Comparison of ENCODE assay signal across 22 cellular contexts in genomic region chr22:33337524-33337923, GRCh38.
A peak's percentile ranks its signal among the peaks of the same experiment; 100 is the strongest.
DNase-seq lines count a peak whose midpoint lies in the region; ATAC-seq, FAIRE-seq and TF ChIP-seq lines count a peak whose summit lies in the region.
"Had no signal": no experiment of that assay in that cellular context is flagged by ENCODE, and none has a peak within 500 bp of the region (broad histone marks: within the 10 kb centered on the region; RNA-seq: fewer than 3 reads in every experiment).

No MANE protein-coding gene starts in this region.

- no peaks in the 10 kb centered on the region for H3K27me3 ChIP-seq in body of pancreas
- no peaks in the 10 kb centered on the region for H3K27me3 ChIP-seq in lower lobe of right lung (ENCODE audit: low read depth)
- H3K27me3 ChIP-seq in stomach = no peaks in the 10 kb centered on the region
- no peaks in the 10 kb centered on the region for H3K27me3 ChIP-seq in suprapubic skin
- H3K27me3 ChIP-seq in MM.1S (replicated peaks; ENCODE audit: insufficient read depth, low read length) = no peaks in the 10 kb centered on the region

- intact Hi-C loops in body of pancreas (cut with DNase I) = no loop called here
- intact Hi-C loops in kidney (cut with DNase I) = no loop called here
- intact Hi-C loops in lower lobe of right lung (cut with DNase I) = no loop called here
- intact Hi-C loops in stomach (cut with DNase I; ENCODE audit: low total_unique reads) = no loop called here
- intact Hi-C loops in posterior vena cava (cut with DNase I) = no loop called here

- no peak for TF ChIP-seq CTCF in body of pancreas (IDR thresholded peaks at IDR 0.05)
- no peak for TF ChIP-seq CTCF in kidney (IDR thresholded peaks at IDR 0.05; ENCODE audit: borderline replicate concordance, extremely low read depth, insufficient read depth)
- TF ChIP-seq CTCF in lower lobe of right lung (IDR thresholded peaks at IDR 0.05) = no peak
- no peak for TF ChIP-seq CTCF in stomach (IDR thresholded peaks at IDR 0.05)
- TF ChIP-seq CTCF in suprapubic skin (IDR thresholded peaks at IDR 0.05) = no peak
- TF ChIP-seq CTCF in MM.1S (IDR thresholded peaks at IDR 0.05; ENCODE audit: low read length) = no peak

- no peaks in the 10 kb centered on the region for H3K79me2 ChIP-seq in MM.1S (ENCODE audit: low read length)

- TF ChIP-seq EP300 in stomach (IDR thresholded peaks at IDR 0.05) (no peak), suprapubic skin (IDR thresholded peaks at IDR 0.05) (no peak)

- H3F3A ChIP-seq in MM.1S (ENCODE audit: insufficient read depth, low read length) = no peaks in the 10 kb centered on the region

- H3K9ac ChIP-seq in kidney (ENCODE audit: low read length in 2 of 2) (no peak overlapping the region), MM.1S (ENCODE audit: low read length) (no peak overlapping the region)
- H3K9ac ChIP-seq: GM23248, SK-N-SH had no signal

- no peak overlapping the region for H2AFZ ChIP-seq in MM.1S (ENCODE audit: low read length)
- H2AFZ ChIP-seq: GM23248 had no signal

- H3K4me2 ChIP-seq in MM.1S (ENCODE audit: low read depth, low read length) = no peak overlapping the region
- H3K4me2 ChIP-seq: SK-N-SH had no signal

- no peaks in the 10 kb centered on the region for H3K9me3 ChIP-seq in body of pancreas
- no peaks in the 10 kb centered on the region for H3K9me3 ChIP-seq in kidney (ENCODE audit: control insufficient read depth in 1 of 2, low read length in 2 of 2)
- H3K9me3 ChIP-seq in lower lobe of right lung = no peaks in the 10 kb centered on the region
- no peaks in the 10 kb centered on the region for H3K9me3 ChIP-seq in stomach
- no peaks in the 10 kb centered on the region for H3K9me3 ChIP-seq in suprapubic skin
- H3K9me3 ChIP-seq in MM.1S (replicated peaks; ENCODE audit: insufficient read depth, low read length) = no peaks in the 10 kb centered on the region
- H3K9me3 ChIP-seq: HAP-1, SK-N-SH had no signal

- DNase-seq in body of pancreas = peak; percentile 24 to 60 (median 50)
- peak; percentile 59 for DNase-seq in kidney
- DNase-seq in lower lobe of right lung = peak; percentile 50
- DNase-seq in stomach = peak; percentile 76
- DNase-seq in posterior vena cava (ENCODE audit: low spot score) = no peak
- no peak for DNase-seq in suprapubic skin (ENCODE audit: low spot score in 2 of 2)
- no peak for DNase-seq in MM.1S
- DNase-seq: ACHN, AML-193, DMS 273 treated with DMSO at 0.1 percent for 48 hours, GM23248, NCI-H1105, NCI-H1694 treated with DMSO at 0.1 percent for 48 hours, NCI-H226, NCI-H524, NCI-H82, RPMI8226, SHP77 treated with DMSO at 0.1 percent for 48 hours, SK-N-SH had no signal

- H3K36me3 ChIP-seq in body of pancreas (replicated peaks in 1 of 2; ENCODE audit: insufficient read depth in 1 of 2, low read depth in 2 of 2) = no peaks in the 10 kb centered on the region
- no peaks in the 10 kb centered on the region for H3K36me3 ChIP-seq in kidney (ENCODE audit: control insufficient read depth in 1 of 2, insufficient read depth in 2 of 2, low read length in 2 of 2)
- no peaks in the 10 kb centered on the region for H3K36me3 ChIP-seq in lower lobe of right lung
- H3K36me3 ChIP-seq in stomach = peaks cover 0 to 40% (median 26%) of the 10 kb centered on the region in 4 donors
- H3K36me3 ChIP-seq in suprapubic skin = peaks cover 22% of the 10 kb centered on the region
- H3K36me3 ChIP-seq in MM.1S (replicated peaks; ENCODE audit: insufficient read depth, low read length) = no peaks in the 10 kb centered on the region
- H3K36me3 ChIP-seq: HAP-1 had no signal

- 77 to 79% methylated on average over 10 of the region's 10 CpGs for WGBS in body of pancreas, 2 donors
- 57 to 82% (median 68%) methylated on average over 10 of the region's 10 CpGs for WGBS in stomach, 5 donors
- WGBS in suprapubic skin = 85% methylated on average over 7 of the region's 10 CpGs

- TF ChIP-seq POLR2A in body of pancreas (IDR thresholded peaks at IDR 0.05) (no peak), stomach (IDR thresholded peaks at IDR 0.05) (no peak), suprapubic skin (IDR thresholded peaks at IDR 0.05) (no peak)

- FAIRE-seq in kidney (lab: Jason Lieb, UNC) = no peak
- FAIRE-seq: G401.6 had no signal

- H4K20me1 ChIP-seq in MM.1S (ENCODE audit: insufficient read depth, low read length) = no peaks in the 10 kb centered on the region

- H3K4me1 ChIP-seq in body of pancreas (no peaks in the 10 kb centered on the region), kidney (ENCODE audit: control insufficient read depth in 1 of 2, insufficient read depth in 1 of 2, low read depth in 1 of 2, low read length in 2 of 2) (peaks cover 8 to 9% of the 10 kb centered on the region in 2 donors), lower lobe of right lung (no peaks in the 10 kb centered on the region), stomach (peaks cover 0 to 40% (median 14%) of the 10 kb centered on the region in 4 donors), suprapubic skin (no peaks in the 10 kb centered on the region), MM.1S (ENCODE audit: low read length) (no peaks in the 10 kb centered on the region)
- H3K4me1 ChIP-seq: HAP-1 had no signal

- H3K4me3 ChIP-seq in body of pancreas (no peak overlapping the region), kidney (ENCODE audit: low read length in 2 of 2) (no peak overlapping the region), lower lobe of right lung (no peak overlapping the region), stomach (no peak overlapping the region), suprapubic skin (no peak overlapping the region), MM.1S (ENCODE audit: low read length) (no peak overlapping the region)
- H3K4me3 ChIP-seq: GM23248, HAP-1 had no signal

- peak; percentile 71 for ATAC-seq in body of pancreas
- ATAC-seq in lower lobe of right lung = peak; percentile 73 to 88
- no peak for ATAC-seq in HG02840 (IDR thresholded peaks at IDR 0.05; ENCODE audit: low FRiP score, unreplicated experiment)

- peak overlapping the region in 1 of 4 donors; percentile 15 for H3K27ac ChIP-seq in body of pancreas
- H3K27ac ChIP-seq in kidney (ENCODE audit: low read depth in 2 of 2, low read length in 2 of 2) = no peak overlapping the region
- H3K27ac ChIP-seq in lower lobe of right lung = no peak overlapping the region
- peak overlapping the region in 3 of 5 donors; percentile 29 to 67 (median 37) for H3K27ac ChIP-seq in stomach
- H3K27ac ChIP-seq in suprapubic skin = no peak overlapping the region
- no peak overlapping the region for H3K27ac ChIP-seq in MM.1S (ENCODE audit: low read length)
- H3K27ac ChIP-seq: GM23248 had no signal

- no peaks in the 10 kb centered on the region for H3K9me2 ChIP-seq in MM.1S (replicated peaks; ENCODE audit: insufficient read depth, low read length)
- H3K9me2 ChIP-seq: SK-N-SH had no signal

Comparison
In these comparisons a context has a peak if more than half of its experiments do, and no peak if none do; other contexts are left out.
1. DNase-seq: peak in body of pancreas (4 of 4), kidney (single experiment), lower lobe of right lung (single experiment) and stomach (single experiment); none in posterior vena cava (single experiment), suprapubic skin (0 of 2) and MM.1S (single experiment).
2. H3K27ac ChIP-seq: peak in stomach (3 of 5); none in kidney (0 of 2), lower lobe of right lung (single experiment), suprapubic skin (single experiment) and MM.1S (single experiment).